Comparison of ENCODE assay signal across 8 cellular contexts in genomic region chr17:41917957-41918391, GRCh38.
DNase-seq lines count a peak whose midpoint lies in the region; ATAC-seq and TF ChIP-seq lines count a peak whose summit lies in the region.

No MANE protein-coding gene starts in this region.

- ATAC-seq in GM18520 (IDR thresholded peaks at IDR 0.05; ENCODE audit: unreplicated experiment): no peak

- TF ChIP-seq CTCF in WI38 (IDR thresholded peaks at IDR 0.05; ENCODE audit: low read depth, low read length) (no peak), coronary artery (IDR thresholded peaks at IDR 0.05) (no peak)

- H3K27ac ChIP-seq in coronary artery: peak overlapping the region; percentile 71 to 92

- H3K4me3 ChIP-seq in WI38 (ENCODE audit: low read depth, low read length) (peak overlapping the region; percentile 95), coronary artery (peak overlapping the region; percentile 88)

- DNase-seq in NCI-H2081 (lab: John Stamatoyannopoulos, UW): peak; percentile 65 to 67
- no peak for DNase-seq in NCI-H2081 treated with DMSO at 0.1 percent for 48 hours (lab: John Stamatoyannopoulos, UW)
- peak; percentile 48 for DNase-seq in LoVo (ENCODE audit: low spot score)
- DNase-seq in coronary artery (ENCODE audit: low spot score): peak; percentile 79
- peak; percentile 30 for DNase-seq in medulla oblongata (ENCODE audit: extremely low spot score)
- DNase-seq in stimulated activated CD8-positive, alpha-beta memory T cell treated with anti-CD3 and anti-CD28 coated beads, Interleukin-15, amount 100 ng/mL, for 48 hours (ENCODE audit: low read depth in 2 of 2): peak; percentile 14 to 22
